Comparison of ENCODE assay signal across 24 cellular contexts in the genomic region with DNA sequence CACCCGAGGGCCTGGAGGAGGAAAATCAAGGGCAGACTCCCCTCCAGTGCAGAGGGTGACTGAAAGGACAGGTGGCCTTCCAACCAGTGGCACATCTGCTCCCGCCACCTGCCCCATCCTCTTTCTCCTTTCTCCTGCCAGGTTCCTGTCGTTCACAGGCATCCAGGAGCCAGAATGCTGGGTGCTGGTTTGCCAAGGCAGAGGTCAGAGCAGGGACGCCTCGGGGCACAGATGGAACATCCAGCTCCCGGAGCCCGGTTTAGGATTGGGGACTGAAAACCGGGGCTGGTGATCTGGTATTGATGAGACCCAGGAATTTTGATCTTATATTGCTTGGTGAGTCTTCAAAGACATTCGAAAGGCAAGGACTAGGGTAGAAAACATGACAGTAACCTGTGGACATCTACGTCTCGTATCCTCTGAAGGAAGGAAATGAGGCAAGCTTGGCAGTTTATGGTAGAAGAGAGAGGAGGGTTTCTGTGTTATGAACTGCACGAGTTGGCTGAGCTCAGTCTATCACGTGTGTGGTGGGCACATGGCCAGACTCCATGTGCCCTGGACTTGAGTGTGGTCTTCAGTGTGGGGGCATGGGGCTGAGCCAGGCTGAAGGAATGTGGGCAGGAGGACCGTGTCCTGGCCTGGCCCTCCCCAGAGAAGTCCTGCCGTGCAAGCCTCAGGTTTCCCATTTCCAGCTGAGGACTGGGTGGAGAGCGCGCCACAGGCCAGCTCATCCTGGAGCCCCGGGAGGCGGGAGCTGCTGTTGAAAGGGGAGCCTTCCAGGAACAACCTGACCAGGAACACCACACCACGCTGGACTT.
A peak's percentile ranks its signal among the peaks of the same experiment; 100 is the strongest.
DNase-seq lines count a peak whose midpoint lies in the region; ATAC-seq and TF ChIP-seq lines count a peak whose summit lies in the region.
"Had no signal": no experiment of that assay in that cellular context is flagged by ENCODE, and none has a peak within 500 bp of the region (broad histone marks: within the 10 kb centered on the region; RNA-seq: fewer than 3 reads in every experiment).

No MANE protein-coding gene starts in this region.

- H3K4me1 Mint-ChIP-seq in T-helper 2 cell treated with Interferon-gamma antibody and Interleukin-4, amounts not matched to agents 5 μg/mL and 100 μg/mL, for 36 hours (ENCODE audit: low read depth) = peaks cover 44% of the 10 kb centered on the region
- peaks cover 51% of the 10 kb centered on the region for H3K4me1 Mint-ChIP-seq in stimulated activated naive CD8-positive, alpha-beta T cell treated with anti-CD3 and anti-CD28 coated beads, Interleukin-15, amount 100 ng/mL, for 72 hours
- H3K4me1 Mint-ChIP-seq: nephron had no signal

- H3K4me3 Mint-ChIP-seq in T-helper 2 cell treated with Interferon-gamma antibody and Interleukin-4, amounts not matched to agents 5 μg/mL and 100 μg/mL, for 36 hours = no peak overlapping the region
- no peak overlapping the region for H3K4me3 Mint-ChIP-seq in stimulated activated naive CD8-positive, alpha-beta T cell treated with anti-CD3 and anti-CD28 coated beads, Interleukin-15, amount 100 ng/mL, for 72 hours
- H3K4me3 Mint-ChIP-seq: activated naive CD8-positive, alpha-beta T cell treated with anti-CD3 and anti-CD28 coated beads, Interleukin-2, amount 10 ng/mL, durations not matched to agents 7 days and 5 days; activated T-cell treated with anti-CD3 and anti-CD28 coated beads, Interleukin-2, amount 50 U/mL, for 4 hours; nephron; stimulated activated naive B cell treated with anti-CD40 and anti-IgM and Interleukin-4, amounts not matched to agents 10 μg/mL and 1 μg/mL and 100 μg/mL, for 72 hours had no signal

- H3K4me3 ChIP-seq in SJSA1 (no peak overlapping the region), smooth muscle cell (no peak overlapping the region)
- H3K4me3 ChIP-seq: A549, cardiac muscle cell, lung, testis had no signal

- H3K9me3 Mint-ChIP-seq in T-helper 2 cell treated with Interferon-gamma antibody and Interleukin-4, amounts not matched to agents 5 μg/mL and 100 μg/mL, for 36 hours = no peaks in the 10 kb centered on the region
- peaks cover 0 to 5% of the 10 kb centered on the region in 2 donors for H3K9me3 Mint-ChIP-seq in stimulated activated naive CD8-positive, alpha-beta T cell treated with anti-CD3 and anti-CD28 coated beads, Interleukin-15, amount 100 ng/mL, for 72 hours
- H3K9me3 Mint-ChIP-seq: activated naive CD8-positive, alpha-beta T cell treated with anti-CD3 and anti-CD28 coated beads, Interleukin-2, amount 10 ng/mL, durations not matched to agents 7 days and 5 days; activated T-cell treated with anti-CD3 and anti-CD28 coated beads, Interleukin-2, amount 50 U/mL, for 4 hours; stimulated activated naive B cell treated with anti-CD40 and anti-IgM and Interleukin-4, amounts not matched to agents 10 μg/mL and 1 μg/mL and 100 μg/mL, for 72 hours had no signal

- H2AFZ ChIP-seq in smooth muscle cell (ENCODE audit: low read depth) = no peak overlapping the region

- no peaks in the 10 kb centered on the region for H3F3A ChIP-seq in smooth muscle cell (ENCODE audit: low read depth)

- no peak for DNase-seq in T-helper 2 cell treated with Interferon-gamma antibody and Interleukin-4, amounts not matched to agents 5 μg/mL and 100 μg/mL, for 36 hours (ENCODE audit: low spot score)
- DNase-seq in T-helper 2 cell (no peak), Right ventricle myocardium inferior (ENCODE audit: missing footprints) (peak; percentile 59), Right ventricle myocardium superior (no peak), SJSA1 (ENCODE audit: low read depth in 1 of 2, low spot score in 2 of 2) (peak; percentile 61 to 69), RKO (ENCODE audit: low spot score) (no peak), smooth muscle cell (lab: John Stamatoyannopoulos, UW; ENCODE audit: unreplicated experiment) (no peak)
- DNase-seq in stimulated activated naive CD8-positive, alpha-beta T cell treated with anti-CD3 and anti-CD28 coated beads, Interleukin-15, amount 100 ng/mL, for 72 hours = no peak
- DNase-seq: activated CD4-positive, alpha-beta T cell treated with anti-CD3 and anti-CD28 coated beads for 1 hour; activated naive CD8-positive, alpha-beta T cell treated with anti-CD3 and anti-CD28 coated beads, Interleukin-2, amount 10 ng/mL, durations not matched to agents 7 days and 5 days; activated T-cell treated with anti-CD3 and anti-CD28 coated beads, Interleukin-2, amount 50 U/mL, for 4 hours; DND-41; effector CD4-positive, alpha-beta T cell; hippocampal formation; Kasumi-1; NCI-H1694; NCI-H510A; stimulated activated naive B cell treated with anti-CD40 and anti-IgM and Interleukin-4, amounts not matched to agents 10 μg/mL and 1 μg/mL and 100 μg/mL, for 72 hours; testis had no signal

- intact Hi-C loops in Right ventricle myocardium inferior (cut with DNase I) (no loop called here), Right ventricle myocardium superior (cut with DNase I) (no loop called here)

- TF ChIP-seq CTCF in smooth muscle cell (IDR thresholded peaks at IDR 0.05; ENCODE audit: borderline replicate concordance, insufficient read depth, poor library complexity, severe bottlenecking) = no peak

- H3K9ac ChIP-seq in smooth muscle cell (ENCODE audit: low read depth) = no peak overlapping the region

- WGBS in smooth muscle cell (ENCODE audit: low lambda C conversion rate) = 87% methylated on average over 20 of the region's 20 CpGs

- no peaks in the 10 kb centered on the region for H3K79me2 ChIP-seq in smooth muscle cell (ENCODE audit: low read depth)

- H3K36me3 ChIP-seq in SJSA1 (no peaks in the 10 kb centered on the region), smooth muscle cell (ENCODE audit: low read depth) (no peaks in the 10 kb centered on the region)
- H3K36me3 ChIP-seq: cardiac muscle cell had no signal

- H3K27ac ChIP-seq in SJSA1 (peak overlapping the region; percentile 30; the same call in 1 of the 2 replicates), smooth muscle cell (ENCODE audit: low read depth) (no peak overlapping the region)
- H3K27ac ChIP-seq: A549, cardiac muscle cell, testis had no signal

- H3K4me2 ChIP-seq in smooth muscle cell = no peak overlapping the region
- H3K4me2 ChIP-seq: A549 had no signal

- H3K27me3 ChIP-seq in SJSA1 (replicated peaks) (no peaks in the 10 kb centered on the region; the same call in 1 of the 2 replicates), smooth muscle cell (ENCODE audit: low read depth) (peaks cover 6% of the 10 kb centered on the region)
- H3K27me3 ChIP-seq: cardiac muscle cell, testis had no signal

- 0 out of 2 replicates have a peak, but pooled peaks cover 2% of the 10 kb centered on the region for H3K9me3 ChIP-seq in SJSA1 (replicated peaks)
- H3K9me3 ChIP-seq in smooth muscle cell (replicated peaks; ENCODE audit: low read depth) = no peaks in the 10 kb centered on the region
- H3K9me3 ChIP-seq: A549, testis had no signal

- H3K4me1 ChIP-seq in SJSA1 (replicated peaks) (peaks cover 18% of the 10 kb centered on the region), smooth muscle cell (ENCODE audit: low read depth) (peaks cover under 1% of the 10 kb centered on the region)
- H3K4me1 ChIP-seq: A549, testis had no signal

- H3K36me3 Mint-ChIP-seq in T-helper 2 cell treated with Interferon-gamma antibody and Interleukin-4, amounts not matched to agents 5 μg/mL and 100 μg/mL, for 36 hours (ENCODE audit: low read depth) = no peaks in the 10 kb centered on the region
- H3K36me3 Mint-ChIP-seq: activated naive CD8-positive, alpha-beta T cell treated with anti-CD3 and anti-CD28 coated beads, Interleukin-2, amount 10 ng/mL, durations not matched to agents 7 days and 5 days; stimulated activated naive B cell treated with anti-CD40 and anti-IgM and Interleukin-4, amounts not matched to agents 10 μg/mL and 1 μg/mL and 100 μg/mL, for 72 hours had no signal

- ATAC-seq in Right ventricle myocardium inferior = no peak
- ATAC-seq in Right ventricle myocardium superior (ENCODE audit: poor library complexity) = no peak
- ATAC-seq in stimulated activated naive CD8-positive, alpha-beta T cell treated with anti-CD3 and anti-CD28 coated beads, Interleukin-15, amount 100 ng/mL, for 72 hours = no peak
- ATAC-seq: A549; activated T-cell treated with anti-CD3 and anti-CD28 coated beads, Interleukin-2, amount 50 U/mL, for 4 hours; HCT116; stimulated activated naive B cell treated with anti-CD40 and anti-IgM and Interleukin-4, amounts not matched to agents 10 μg/mL and 1 μg/mL and 100 μg/mL, for 72 hours had no signal

- peaks cover 3% of the 10 kb centered on the region for H3K27me3 Mint-ChIP-seq in T-helper 2 cell treated with Interferon-gamma antibody and Interleukin-4, amounts not matched to agents 5 μg/mL and 100 μg/mL, for 36 hours (ENCODE audit: low read depth)
- peaks cover 12% of the 10 kb centered on the region for H3K27me3 Mint-ChIP-seq in stimulated activated naive CD8-positive, alpha-beta T cell treated with anti-CD3 and anti-CD28 coated beads, Interleukin-15, amount 100 ng/mL, for 72 hours

- peak overlapping the region; percentile 65 for H3K27ac Mint-ChIP-seq in T-helper 2 cell treated with Interferon-gamma antibody and Interleukin-4, amounts not matched to agents 5 μg/mL and 100 μg/mL, for 36 hours
- peak overlapping the region; percentile 62 to 74 for H3K27ac Mint-ChIP-seq in stimulated activated naive CD8-positive, alpha-beta T cell treated with anti-CD3 and anti-CD28 coated beads, Interleukin-15, amount 100 ng/mL, for 72 hours
- H3K27ac Mint-ChIP-seq: activated naive CD8-positive, alpha-beta T cell treated with anti-CD3 and anti-CD28 coated beads, Interleukin-2, amount 10 ng/mL, durations not matched to agents 7 days and 5 days; nephron had no signal

- H4K20me1 ChIP-seq in smooth muscle cell (ENCODE audit: low read depth) = no peaks in the 10 kb centered on the region

Comparison
In these comparisons a context has a peak if more than half of its experiments do, and no peak if none do; other contexts are left out.
1. DNase-seq: peak in Right ventricle myocardium inferior (single experiment) and SJSA1 (2 of 2); none in T-helper 2 cell treated with Interferon-gamma antibody and Interleukin-4, amounts not matched to agents 5 μg/mL and 100 μg/mL, for 36 hours (single experiment), T-helper 2 cell (0 of 5), Right ventricle myocardium superior (single experiment), stimulated activated naive CD8-positive, alpha-beta T cell treated with anti-CD3 and anti-CD28 coated beads, Interleukin-15, amount 100 ng/mL, for 72 hours (0 of 2), RKO (single experiment) and smooth muscle cell (single experiment).